ENCODE assay signal across 8 cellular contexts in the genomic region with DNA sequence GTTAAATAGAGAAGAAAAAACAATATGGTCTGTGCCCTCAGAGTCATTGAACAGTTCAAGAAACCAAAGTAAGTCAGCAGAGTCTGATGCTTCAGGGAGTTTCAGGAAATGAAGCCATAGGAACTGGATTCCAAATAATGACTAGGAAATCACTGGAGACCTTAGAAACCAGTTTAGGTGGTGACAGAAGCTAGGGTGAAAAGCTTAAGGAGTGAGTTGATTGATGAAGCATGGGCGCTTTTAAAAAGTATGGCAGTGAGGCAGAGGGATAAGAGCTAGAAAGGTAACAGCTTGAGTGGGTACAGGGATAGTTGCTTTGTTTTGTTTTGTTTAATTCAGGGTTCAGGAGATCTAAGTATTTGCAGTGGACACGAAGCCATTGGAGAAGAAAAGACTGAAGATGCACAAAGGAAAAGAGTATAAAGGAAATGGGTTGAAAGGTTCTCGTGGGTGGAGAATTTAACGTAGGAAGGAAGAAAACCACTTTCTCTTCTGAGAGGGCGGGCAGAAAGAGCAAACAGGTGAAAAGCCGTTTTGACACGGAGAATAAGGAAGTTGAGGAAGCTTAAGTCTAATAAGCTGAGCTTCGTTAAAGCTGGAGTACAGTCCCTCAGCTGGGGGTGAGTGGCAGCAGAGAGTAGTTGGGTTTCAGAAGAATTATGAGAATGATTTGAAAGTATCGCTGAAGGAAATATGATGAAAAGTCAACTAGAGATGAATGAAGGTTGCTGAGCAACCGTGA. TPM values are rescaled to one million over a fixed set of nuclear protein-coding genes. Genes with fewer than 3 reads are reported as not detected.
DNase-seq lines count a peak whose midpoint lies in the region; ATAC-seq and TF ChIP-seq lines count a peak whose summit lies in the region.

No MANE protein-coding gene starts in this region.

- H3K4me3 ChIP-seq in gastroesophageal sphincter, result no peak overlapping the region

- peak; percentile 66 for ATAC-seq in activated CD8-positive, alpha-beta memory T cell treated with anti-CD3 and anti-CD28 coated beads, Interleukin-2, amount 10 ng/mL, durations not matched to agents 7 days and 5 days
- ATAC-seq in stimulated activated naive CD8-positive, alpha-beta T cell treated with anti-CD3 and anti-CD28 coated beads, Interleukin-15, amount 100 ng/mL, for 72 hours, result peak; percentile 92
- ATAC-seq in gastroesophageal sphincter, result no peak
- no peak for ATAC-seq in Right ventricle myocardium inferior

- no peaks in the 10 kb centered on the region for H3K36me3 ChIP-seq in gastroesophageal sphincter

- CTCF ChIA-PET in activated CD8-positive, alpha-beta memory T cell treated with anti-CD3 and anti-CD28 coated beads, Interleukin-2, amount 10 ng/mL, durations not matched to agents 7 days and 5 days (lab: Charles Lee), result interaction anchor here (0.9 to 2.6 kb wide), 4 partner anchors 12 to 52 kb away, joined by 3 to 16 read pairs (median 4); no protein-coding TSS in a partner anchor

- DNase-seq in activated CD8-positive, alpha-beta memory T cell treated with anti-CD3 and anti-CD28 coated beads, Interleukin-2, amount 10 ng/mL, durations not matched to agents 7 days and 5 days, result peak; percentile 50
- DNase-seq in activated CD8-positive, alpha-beta memory T cell treated with anti-CD3 and anti-CD28 coated beads for 24 hours, result no peak
- DNase-seq in RPMI8226 (peak; percentile 63), Right ventricle myocardium inferior (ENCODE audit: missing footprints) (no peak), hippocampal formation (lab: John Stamatoyannopoulos, UW) (no peak)
- DNase-seq in effector CD4-positive, alpha-beta T cell, result peak; percentile 14
- no peak for DNase-seq in stimulated activated naive CD8-positive, alpha-beta T cell treated with anti-CD3 and anti-CD28 coated beads, Interleukin-15, amount 100 ng/mL, for 72 hours

- WGBS in gastroesophageal sphincter (ENCODE audit: low coverage in 1 of 2), 2 donors, result 65 to 74% methylated on average over 8 to 10 of the region's 10 CpGs

- peak overlapping the region; percentile 74 for H3K4me3 Mint-ChIP-seq in activated CD8-positive, alpha-beta memory T cell treated with anti-CD3 and anti-CD28 coated beads, Interleukin-2, amount 10 ng/mL, durations not matched to agents 7 days and 5 days
- H3K4me3 Mint-ChIP-seq in stimulated activated naive CD8-positive, alpha-beta T cell treated with anti-CD3 and anti-CD28 coated beads, Interleukin-15, amount 100 ng/mL, for 72 hours, result peak overlapping the region; percentile 77 to 80

- intact Hi-C loops in Right ventricle myocardium inferior (cut with DNase I), result no loop called here

- no peak overlapping the region for H3K27ac ChIP-seq in gastroesophageal sphincter

- H3K9me3 ChIP-seq in gastroesophageal sphincter, result no peaks in the 10 kb centered on the region

- H3K27me3 Mint-ChIP-seq in activated CD8-positive, alpha-beta memory T cell treated with anti-CD3 and anti-CD28 coated beads, Interleukin-2, amount 10 ng/mL, durations not matched to agents 7 days and 5 days, result no peaks in the 10 kb centered on the region
- H3K27me3 Mint-ChIP-seq in stimulated activated naive CD8-positive, alpha-beta T cell treated with anti-CD3 and anti-CD28 coated beads, Interleukin-15, amount 100 ng/mL, for 72 hours, result no peaks in the 10 kb centered on the region

- TF ChIP-seq CTCF in gastroesophageal sphincter (IDR thresholded peaks at IDR 0.05), result no peak

- no peak for TF ChIP-seq EP300 in gastroesophageal sphincter (IDR thresholded peaks at IDR 0.05)

- peaks cover 0 to 8% (median 0%) of the 10 kb centered on the region in 3 donors for H3K4me1 ChIP-seq in gastroesophageal sphincter

- H3K27me3 ChIP-seq in gastroesophageal sphincter, result no peaks in the 10 kb centered on the region

- peaks cover 25% of the 10 kb centered on the region for H3K4me1 Mint-ChIP-seq in activated CD8-positive, alpha-beta memory T cell treated with anti-CD3 and anti-CD28 coated beads, Interleukin-2, amount 10 ng/mL, durations not matched to agents 7 days and 5 days
- peaks cover 54% of the 10 kb centered on the region for H3K4me1 Mint-ChIP-seq in stimulated activated naive CD8-positive, alpha-beta T cell treated with anti-CD3 and anti-CD28 coated beads, Interleukin-15, amount 100 ng/mL, for 72 hours

- no peak for TF ChIP-seq POLR2A in gastroesophageal sphincter (IDR thresholded peaks at IDR 0.05)

- H3K27ac Mint-ChIP-seq in activated CD8-positive, alpha-beta memory T cell treated with anti-CD3 and anti-CD28 coated beads, Interleukin-2, amount 10 ng/mL, durations not matched to agents 7 days and 5 days, result peak overlapping the region; percentile 88
- peak overlapping the region; percentile 82 to 91 for H3K27ac Mint-ChIP-seq in stimulated activated naive CD8-positive, alpha-beta T cell treated with anti-CD3 and anti-CD28 coated beads, Interleukin-15, amount 100 ng/mL, for 72 hours

- no peaks in the 10 kb centered on the region for H3K9me3 Mint-ChIP-seq in activated CD8-positive, alpha-beta memory T cell treated with anti-CD3 and anti-CD28 coated beads, Interleukin-2, amount 10 ng/mL, durations not matched to agents 7 days and 5 days (ENCODE audit: low read depth)
- H3K9me3 Mint-ChIP-seq in stimulated activated naive CD8-positive, alpha-beta T cell treated with anti-CD3 and anti-CD28 coated beads, Interleukin-15, amount 100 ng/mL, for 72 hours, result no peaks in the 10 kb centered on the region

- H3K36me3 Mint-ChIP-seq in activated CD8-positive, alpha-beta memory T cell treated with anti-CD3 and anti-CD28 coated beads, Interleukin-2, amount 10 ng/mL, durations not matched to agents 7 days and 5 days, result peaks cover 7% of the 10 kb centered on the region

RNA-seq across cellular contexts. Expression of a gene that starts 14.8 kb away (rescaled TPM):
- total RNA-seq in activated CD8-positive, alpha-beta memory T cell treated with anti-CD3 and anti-CD28 coated beads, Interleukin-2, amount 10 ng/mL, durations not matched to agents 7 days and 5 days, result 10 to 100 TPM; 57.6 to 86.3 TPM
- total RNA-seq in gastroesophageal sphincter (10 to 100 TPM; 36.6 to 46.3 (median 40.6) TPM), Right ventricle myocardium inferior (36.8 TPM)

RNA-seq across cellular contexts. Expression of a gene that starts 38.9 kb away (rescaled TPM):
- total RNA-seq in activated CD8-positive, alpha-beta memory T cell treated with anti-CD3 and anti-CD28 coated beads, Interleukin-2, amount 10 ng/mL, durations not matched to agents 7 days and 5 days, result 100 to 1,000 TPM in 1 of 2 experiments, 10 to 100 TPM in 1; 98.3 to 109 TPM
- total RNA-seq in gastroesophageal sphincter (100 to 1,000 TPM in 1 of 4 donors, 10 to 100 TPM in 3; 81.0 to 101 (median 87.2) TPM), Right ventricle myocardium inferior (55.3 TPM)

Comparison
In these comparisons a context has a peak if more than half of its experiments do, and no peak if none do; other contexts are left out.
1. DNase-seq: peak in activated CD8-positive, alpha-beta memory T cell treated with anti-CD3 and anti-CD28 coated beads, Interleukin-2, amount 10 ng/mL, durations not matched to agents 7 days and 5 days (single experiment), RPMI8226 (single experiment) and effector CD4-positive, alpha-beta T cell (single experiment); none in activated CD8-positive, alpha-beta memory T cell treated with anti-CD3 and anti-CD28 coated beads for 24 hours (single experiment), stimulated activated naive CD8-positive, alpha-beta T cell treated with anti-CD3 and anti-CD28 coated beads, Interleukin-15, amount 100 ng/mL, for 72 hours (0 of 2), Right ventricle myocardium inferior (single experiment) and hippocampal formation (0 of 2).
2. ATAC-seq: peak in activated CD8-positive, alpha-beta memory T cell treated with anti-CD3 and anti-CD28 coated beads, Interleukin-2, amount 10 ng/mL, durations not matched to agents 7 days and 5 days (single experiment) and stimulated activated naive CD8-positive, alpha-beta T cell treated with anti-CD3 and anti-CD28 coated beads, Interleukin-15, amount 100 ng/mL, for 72 hours (single experiment); none in gastroesophageal sphincter (single experiment) and Right ventricle myocardium inferior (single experiment).